25 cellular contexts compared by ENCODE assay signal in genomic region chr6:41642090-41642959, GRCh38. TPM values are rescaled to one million over a fixed set of nuclear protein-coding genes. Genes with fewer than 3 reads are reported as not detected.
DNase-seq lines count a peak whose midpoint lies in the region; ATAC-seq, FAIRE-seq and TF ChIP-seq lines count a peak whose summit lies in the region.
"Had no signal": no experiment of that assay in that cellular context is flagged by ENCODE, and none has a peak within 500 bp of the region (broad histone marks: within the 10 kb centered on the region; RNA-seq: fewer than 3 reads in every experiment).

No MANE protein-coding gene starts in this region.

- H3K36me3 ChIP-seq in RWPE2 (ENCODE audit: low read depth) (peaks cover 46% of the 10 kb centered on the region), kidney (ENCODE audit: control insufficient read depth in 1 of 2, insufficient read depth in 2 of 2, low read length in 2 of 2) (no peaks in the 10 kb centered on the region)
- H3K36me3 ChIP-seq: prostate gland, uterus had no signal

- no peak for TF ChIP-seq RAD21 in Ishikawa (IDR thresholded peaks at IDR 0.05; ENCODE audit: low read depth)

- no peak for TF ChIP-seq EP300 in Ishikawa (IDR thresholded peaks at IDR 0.05; ENCODE audit: borderline replicate concordance)

- H3K4me1 ChIP-seq in RWPE2 (ENCODE audit: insufficient read depth, poor library complexity, severe bottlenecking) = peaks cover 18% of the 10 kb centered on the region
- peaks cover 4 to 13% of the 10 kb centered on the region in 2 donors for H3K4me1 ChIP-seq in kidney (ENCODE audit: control insufficient read depth in 1 of 2, insufficient read depth in 1 of 2, low read depth in 1 of 2, low read length in 2 of 2)
- H3K4me1 ChIP-seq: uterus had no signal

- ATAC-seq in RWPE2 (ENCODE audit: low read depth) (no peak), GM19023 (IDR thresholded peaks at IDR 0.05; ENCODE audit: unreplicated experiment) (no peak)
- ATAC-seq: activated T-cell treated with anti-CD3 and anti-CD28 coated beads, Interleukin-2, amount 50 U/mL, for 4 hours had no signal

- no peak for TF ChIP-seq CTCF in RWPE2 (IDR thresholded peaks at IDR 0.05; ENCODE audit: poor library complexity, severe bottlenecking)
- TF ChIP-seq CTCF in kidney (IDR thresholded peaks at IDR 0.05; ENCODE audit: borderline replicate concordance, extremely low read depth, insufficient read depth) = no peak

- no peak overlapping the region for H3K4me3 ChIP-seq in RWPE2 (ENCODE audit: severe bottlenecking)
- H3K4me3 ChIP-seq in kidney (ENCODE audit: low read length in 2 of 2) = no peak overlapping the region
- H3K4me3 ChIP-seq: K562, PC-9, prostate gland, testis, uterus had no signal

- intact Hi-C loops in kidney (cut with DNase I) = no loop called here
- intact Hi-C loops in posterior vena cava (cut with DNase I) = no loop called here

- H3K9ac ChIP-seq in kidney (ENCODE audit: low read length in 2 of 2) = no peak overlapping the region

- no peak for FAIRE-seq in kidney (lab: Jason Lieb, UNC)
- FAIRE-seq: H54, K562 had no signal

- peak overlapping the region; percentile 43 for H3K27ac ChIP-seq in RWPE2 (ENCODE audit: poor library complexity, severe bottlenecking)
- no peak overlapping the region for H3K27ac ChIP-seq in kidney (ENCODE audit: low read depth in 2 of 2, low read length in 2 of 2)
- H3K27ac ChIP-seq: epithelial cell of prostate, PC-9, prostate gland, testis, uterus had no signal

- H3K9me3 ChIP-seq in RWPE2 (ENCODE audit: severe bottlenecking) (no peaks in the 10 kb centered on the region), kidney (ENCODE audit: control insufficient read depth in 1 of 2, low read length in 2 of 2) (no peaks in the 10 kb centered on the region)
- H3K9me3 ChIP-seq: prostate gland, testis, uterus had no signal

- DNase-seq in RWPE2 (ENCODE audit: low spot score) = no peak
- DNase-seq in kidney = peak; percentile 53
- peak; percentile 69 for DNase-seq in posterior vena cava (ENCODE audit: low spot score)
- no peak for DNase-seq in H4 (ENCODE audit: low spot score)
- no peak for DNase-seq in LoVo (ENCODE audit: low spot score)
- no peak for DNase-seq in mesenteric fat pad (ENCODE audit: low spot score)
- DNase-seq: activated B cell treated with CpG ODN at 0.5 μM for 24 hours; activated CD4-positive, alpha-beta T cell treated with anti-CD3 and anti-CD28 coated beads, Interleukin-2, amount 50 U/mL, for 1 hour; activated gamma-delta T cell treated with Interleukin-2 at 50 U/mL for 16 hours; activated T-cell treated with anti-CD3 and anti-CD28 coated beads, Interleukin-2, amount 50 U/mL, for 4 hours; CD4-positive, CD25-positive, alpha-beta regulatory T cell; NCI-H1436; NCI-H510A; PC-9; SHP77; stimulated activated naive CD4-positive, alpha-beta T cell treated with Interleukin-2 at 50 U/mL for 16 hours; T1000; testis; uterus had no signal

- no peaks in the 10 kb centered on the region for H3K27me3 ChIP-seq in RWPE2 (ENCODE audit: insufficient read depth, poor library complexity, severe bottlenecking)
- H3K27me3 ChIP-seq: testis, uterus had no signal

TF ChIP-seq in Ishikawa, 13 proteins besides CTCF, POLR2A, EP300 and RAD21:
- 0 out of 2 replicates have a peak, but pooled peaks have one; percentile 17 for TF ChIP-seq ZBTB7A (IDR thresholded peaks at IDR 0.05; ENCODE audit: low read depth)
- no peak for TF ChIP-seq MAX (IDR thresholded peaks at IDR 0.05)
- no peak for TF ChIP-seq CREB1 (IDR thresholded peaks at IDR 0.05; ENCODE audit: low read depth)
- no peak for TF ChIP-seq YY1 (IDR thresholded peaks at IDR 0.05; ENCODE audit: low read depth)
- TF ChIP-seq TEAD4 (IDR thresholded peaks at IDR 0.05) = no peak

RNA-seq across cellular contexts. Expression of gene MDFI, which starts 4.1 kb away (rescaled TPM):
- total RNA-seq in kidney (16.9 TPM), posterior vena cava (1 to 10 TPM; 5.4 to 6.5 TPM), mesenteric fat pad (21.7 TPM)
- 2.3 TPM for polyA plus RNA-seq in kidney (ENCODE audit: insufficient read depth, low read depth, low replicate concordance)
- 0.72 TPM in 1 of 2 replicates, not detected in the other for total RNA-seq in H4 (2014; rRNA removed; shearing (Covaris generic))
- total RNA-seq: activated B cell treated with CpG ODN at 0.5 μM for 24 hours; CD4-positive, CD25-positive, alpha-beta regulatory T cell; K562 had no signal
- polyA plus RNA-seq: CD4-positive, CD25-positive, alpha-beta regulatory T cell; K562 had no signal

Comparison
In these comparisons a context has a peak if more than half of its experiments do, and no peak if none do; other contexts are left out.
1. DNase-seq: peak in kidney (single experiment) and posterior vena cava (single experiment); none in RWPE2 (single experiment), H4 (single experiment), LoVo (single experiment) and mesenteric fat pad (single experiment).